In the genomic region with DNA sequence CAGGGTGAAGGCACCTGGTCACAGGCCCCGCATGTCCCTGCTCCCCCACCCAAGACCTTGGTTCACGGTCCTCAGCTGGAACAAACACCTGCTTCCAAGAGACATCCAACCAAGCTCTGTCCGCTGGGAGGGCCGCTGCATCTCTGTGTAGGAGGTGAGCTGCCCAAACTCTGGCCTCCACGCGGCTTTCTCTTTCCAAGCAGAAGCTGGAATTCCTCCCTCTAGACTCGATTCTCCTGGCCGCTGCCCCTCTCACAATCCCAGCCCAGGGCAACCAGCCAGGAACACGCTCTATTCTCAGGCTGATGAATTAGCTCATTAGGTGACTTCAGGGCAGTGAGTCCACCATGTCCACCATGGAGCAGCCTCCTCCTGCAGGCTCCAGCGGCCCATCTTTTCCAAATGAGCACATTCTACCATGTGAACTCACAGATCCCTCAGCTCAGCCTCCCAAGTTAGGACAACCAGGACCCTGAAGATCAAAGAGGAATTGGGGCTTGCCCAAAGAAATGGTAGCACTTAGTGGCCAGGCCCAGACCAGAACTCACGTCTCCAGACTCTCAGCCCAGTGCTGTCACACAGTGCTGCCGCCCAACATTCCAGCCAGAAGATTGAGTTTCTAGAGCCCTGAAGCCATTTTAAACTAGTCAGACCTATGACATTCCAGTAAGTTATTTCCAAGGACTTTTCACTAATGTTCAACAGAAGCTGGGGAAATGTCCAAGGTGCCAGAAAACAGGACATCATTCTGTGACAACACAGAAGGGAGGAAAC, we compare ENCODE assay signal across 15 cellular contexts.
A peak's percentile ranks its signal among the peaks of the same experiment; 100 is the strongest.
DNase-seq lines count a peak whose midpoint lies in the region; ATAC-seq and TF ChIP-seq lines count a peak whose summit lies in the region.
"Had no signal": no experiment of that assay in that cellular context is flagged by ENCODE, and none has a peak within 500 bp of the region (broad histone marks: within the 10 kb centered on the region; RNA-seq: fewer than 3 reads in every experiment).

No MANE protein-coding gene starts in this region.

- H3K4me3 ChIP-seq in coronary artery: no peak overlapping the region
- H3K4me3 ChIP-seq: BLaER1 treated with 17β-estradiol and CSF1 and Interleukin-3, amounts not matched to agents 10 nM and 100 nM had no signal

- no peak for TF ChIP-seq CTCF in coronary artery (IDR thresholded peaks at IDR 0.05)

- H3K27ac ChIP-seq in coronary artery: no peak overlapping the region
- H3K27ac ChIP-seq: BLaER1 treated with 17β-estradiol and CSF1 and Interleukin-3, amounts not matched to agents 10 nM and 100 nM had no signal

- DNase-seq in EH (ENCODE audit: low read depth) (peak; percentile 11), coronary artery (ENCODE audit: low spot score) (peak; percentile 29), kidney tubule cell (ENCODE audit: low spot score) (peak; percentile 17), renal cortical epithelial cell (ENCODE audit: low read depth) (peak; percentile 42), NCI-H2171 (lab: John Stamatoyannopoulos, UW) (no peak), NCI-H226 (no peak)
- DNase-seq: 8988T; Calu3; CD8-positive, alpha-beta T cell; DMS79 treated with DMSO at 0.1 percent for 48 hours; EL; HCEC 1CT had no signal

- no peak for ATAC-seq in HG03521 (IDR thresholded peaks at IDR 0.05; ENCODE audit: unreplicated experiment)
- ATAC-seq: CD8-positive, alpha-beta T cell; HepG2 had no signal

Comparison
In these comparisons a context has a peak if more than half of its experiments do, and no peak if none do; other contexts are left out.
1. DNase-seq: peak in EH (single experiment), coronary artery (single experiment), kidney tubule cell (single experiment) and renal cortical epithelial cell (single experiment); none in NCI-H2171 (single experiment) and NCI-H226 (single experiment).